In genomic region chr14:70332015-70332414, GRCh38 we compare ENCODE assay signal across 29 cellular contexts.
"Had no signal": no experiment of that assay in that cellular context is flagged by ENCODE, and none has a peak within 500 bp of the region (broad histone marks: within the 10 kb centered on the region; RNA-seq: fewer than 3 reads in every experiment).

No MANE protein-coding gene starts in this region.

- H3K4me1 ChIP-seq: adrenal gland, ascending aorta had no signal

- H3K4me3 ChIP-seq: adrenal gland, ascending aorta had no signal

- ATAC-seq: activated CD8-positive, alpha-beta T cell treated with anti-CD3 and anti-CD28 coated beads for 36 hours; activated naive CD4-positive, alpha-beta T cell treated with anti-CD3 and anti-CD28 coated beads, Interleukin-2, amount 50 U/mL, for 72 hours; activated T-cell treated with anti-CD3 and anti-CD28 coated beads, Interleukin-2, amount 50 U/mL, for 4 hours; activated T-cell treated with anti-CD3 and anti-CD28 coated beads, Interleukin-2, amount 50 U/mL, for 72 hours; activated T-helper 17 cell treated with anti-CD3 and anti-CD28 coated beads, Interleukin-2, amount 50 U/mL, for 72 hours had no signal

- DNase-seq: activated B cell treated with CpG ODN at 0.5 μM for 24 hours; activated CD4-positive, alpha-beta memory T cell treated with anti-CD3 and anti-CD28 coated beads for 36 hours; activated CD4-positive, alpha-beta T cell treated with anti-CD3 and anti-CD28 coated beads for 48 hours; activated CD4-positive, alpha-beta T cell treated with anti-CD3 and anti-CD28 coated beads, Interleukin-2, amount 50 U/mL, for 1 hour; activated CD4-positive, alpha-beta T cell treated with anti-CD3 and anti-CD28 coated beads, Interleukin-2, amount 50 U/mL, for 4 hours; activated CD4-positive, CD25-positive, alpha-beta regulatory T cell treated with anti-CD3 and anti-CD28 coated beads, Interleukin-2, amount 50 U/mL, for 72 hours; activated CD8-positive, alpha-beta memory T cell treated with anti-CD3 and anti-CD28 coated beads, Interleukin-2, amount 50 U/mL, for 4 hours; activated CD8-positive, alpha-beta T cell treated with anti-CD3 and anti-CD28 coated beads for 36 hours; activated effector memory CD4-positive, alpha-beta T cell treated with anti-CD3 and anti-CD28 coated beads, Interleukin-2, amount 50 U/mL, for 16 hours; activated gamma-delta T cell treated with Interleukin-2 at 50 U/mL for 16 hours; activated naive CD4-positive, alpha-beta T cell; activated naive CD4-positive, alpha-beta T cell treated with anti-CD3 and anti-CD28 coated beads for 36 hours; activated naive CD4-positive, alpha-beta T cell treated with anti-CD3 and anti-CD28 coated beads, Interleukin-2, amount 50 U/mL, for 16 hours; activated naive CD8-positive, alpha-beta T cell treated with anti-CD3 and anti-CD28 coated beads for 36 hours; activated T-cell treated with anti-CD3 and anti-CD28 coated beads for 4 hours; activated T-cell treated with anti-CD3 and anti-CD28 coated beads, Interleukin-2, amount 50 U/mL, for 1 hour; activated T-cell treated with anti-CD3 and anti-CD28 coated beads, Interleukin-2, amount 50 U/mL, for 4 hours; activated T-cell treated with anti-CD3 and anti-CD28 coated beads, Interleukin-2, amount 50 U/mL, for 72 hours; adrenal gland; amniotic stem cell; central memory CD4-positive, alpha-beta T cell; T-helper 1 cell; T-helper 2 cell; T-helper 9 cell had no signal

- H3K27ac ChIP-seq: adrenal gland, ascending aorta, VCaP had no signal

- H3K27me3 ChIP-seq: adrenal gland, ascending aorta had no signal

- FAIRE-seq: TTC549 had no signal
